ENCODE assay signal across 8 cellular contexts in genomic region chr4:17511950-17512795, GRCh38. TPM values are rescaled to one million over a fixed set of nuclear protein-coding genes. Genes with fewer than 3 reads are reported as not detected.
A peak's percentile ranks its signal among the peaks of the same experiment; 100 is the strongest.
DNase-seq lines count a peak whose midpoint lies in the region; ATAC-seq, FAIRE-seq and TF ChIP-seq lines count a peak whose summit lies in the region.

QDPR (minus strand) TSS chr4:17512090; CDS start chr4:17512054, 36 bp downstream.

- peaks cover 18% of the 10 kb centered on the region for H3K4me1 Mint-ChIP-seq in activated CD4-positive, alpha-beta T cell treated with anti-CD3 and anti-CD28 coated beads, Interleukin-2, amount 10 ng/mL, durations not matched to agents 24 days and 14 days

- POLR2A ChIA-PET in A673 (lab: Charles Lee; ENCODE audit: low non-redundant PET): no interaction called here

- DNase-seq in A673 (ENCODE audit: low spot score): peak; percentile 68
- peak; percentile 75 for DNase-seq in GM18507 (ENCODE audit: extremely low spot score, insufficient read length, low read depth)
- peak; percentile 49 for DNase-seq in NCI-H2171 (lab: John Stamatoyannopoulos, UW)
- peak; percentile 92 for DNase-seq in activated CD4-positive, alpha-beta T cell treated with anti-CD3 and anti-CD28 coated beads, Interleukin-2, amount 10 ng/mL, durations not matched to agents 24 days and 14 days
- DNase-seq in coronary artery (ENCODE audit: low spot score): peak; percentile 87
- DNase-seq in left lobe of liver (ENCODE audit: low spot score): peak; percentile 91
- peak; percentile 59 for DNase-seq in stimulated activated CD4-positive, alpha-beta T cell treated with anti-CD3 and anti-CD28 coated beads, Interleukin-2, amount 100 ng/mL, for 4 hours (ENCODE audit: low read depth)

- H3K27ac ChIP-seq in A673 (ENCODE audit: low read depth, low read length, poor library complexity, severe bottlenecking) (peak within 1 kb of the TSS; percentile 44), coronary artery (peak within 1 kb of the TSS; percentile 67 to 86)

- H3K4me3 ChIP-seq in A673 (ENCODE audit: low read depth, low read length, poor library complexity, severe bottlenecking) (peak within 1 kb of the TSS; percentile 66), coronary artery (peak within 1 kb of the TSS; percentile 89)

- peak; percentile 95 for ATAC-seq in HG02970 (IDR thresholded peaks at IDR 0.05; ENCODE audit: low FRiP score, unreplicated experiment)
- ATAC-seq in left lobe of liver: peak; percentile 82

- peaks cover 8% of the 10 kb centered on the region for H3K4me1 ChIP-seq in A673 (ENCODE audit: insufficient read depth, low read length, poor library complexity, severe bottlenecking)

- H3K36me3 Mint-ChIP-seq in activated CD4-positive, alpha-beta T cell treated with anti-CD3 and anti-CD28 coated beads, Interleukin-2, amount 10 ng/mL, durations not matched to agents 24 days and 14 days (ENCODE audit: low read depth): peaks cover 14% of the 10 kb centered on the region

- peaks cover 11% of the 10 kb centered on the region for H3K27me3 Mint-ChIP-seq in activated CD4-positive, alpha-beta T cell treated with anti-CD3 and anti-CD28 coated beads, Interleukin-2, amount 10 ng/mL, durations not matched to agents 24 days and 14 days

- no peaks in the 10 kb centered on the region for H3K36me3 ChIP-seq in A673 (ENCODE audit: insufficient read depth, low read length, poor library complexity, severe bottlenecking)

- FAIRE-seq in GM18507 (lab: Jason Lieb, UNC): peak; percentile 65

- intact Hi-C loops in A673 (cut with micrococcal nuclease; ENCODE audit: unreplicated experiment): no loop called here
- intact Hi-C loops in activated CD4-positive, alpha-beta T cell treated with anti-CD3 and anti-CD28 coated beads, Interleukin-2, amount 10 ng/mL, durations not matched to agents 24 days and 14 days (cut with micrococcal nuclease): loop anchor here (1.0 to 5.0 kb wide), 3 partner anchors 66 to 1285 kb away; partner anchors contain the start of genes MED28 and TAPT1

- H3K4me3 Mint-ChIP-seq in activated CD4-positive, alpha-beta T cell treated with anti-CD3 and anti-CD28 coated beads, Interleukin-2, amount 10 ng/mL, durations not matched to agents 24 days and 14 days: peak within 1 kb of the TSS; percentile 96

- H3K9me3 ChIP-seq in A673 (ENCODE audit: low read depth, low read length, poor library complexity, severe bottlenecking): no peaks in the 10 kb centered on the region

- BruUV-seq in A673 (replicated peaks; lab: Mats Ljungman, UMichigan): no TSS peak

- CTCF ChIA-PET in A673 (lab: Charles Lee): interaction anchor here (0.7 kb wide), 1 partner anchor 8 kb away, joined by 3 read pairs; no protein-coding TSS in a partner anchor

- H3K9me3 Mint-ChIP-seq in activated CD4-positive, alpha-beta T cell treated with anti-CD3 and anti-CD28 coated beads, Interleukin-2, amount 10 ng/mL, durations not matched to agents 24 days and 14 days: no peaks in the 10 kb centered on the region

- peak within 1 kb of the TSS; percentile 91 for H3K27ac Mint-ChIP-seq in activated CD4-positive, alpha-beta T cell treated with anti-CD3 and anti-CD28 coated beads, Interleukin-2, amount 10 ng/mL, durations not matched to agents 24 days and 14 days

- no peaks in the 10 kb centered on the region for H3K27me3 ChIP-seq in A673 (replicated peaks; ENCODE audit: insufficient read depth, low read depth, low read length, poor library complexity)

- peak; percentile 32; the same call in 1 of the 2 replicates for TF ChIP-seq CTCF in A673 (conservative IDR thresholded peaks at IDR 0.05; ENCODE audit: low read depth, low read length)
- TF ChIP-seq CTCF in coronary artery (IDR thresholded peaks at IDR 0.05): peak; percentile 10

RNA-seq across cellular contexts. Expression of gene QDPR, which starts in this region (rescaled TPM):
- total RNA-seq in A673 (2021) (14.7 and 17.7 TPM in 2 replicates), left lobe of liver (156 TPM)
- total RNA-seq in activated CD4-positive, alpha-beta T cell treated with anti-CD3 and anti-CD28 coated beads, Interleukin-2, amount 10 ng/mL, durations not matched to agents 24 days and 14 days: 31.8 and 34.4 TPM in 2 replicates

Comparison
In these comparisons a context has a peak if more than half of its experiments do, and no peak if none do; other contexts are left out.
1. Peak in every context shown above with its lines: DNase-seq, ATAC-seq, H3K4me3 ChIP-seq and H3K27ac ChIP-seq.